ENCODE assay signal across 20 cellular contexts in genomic region chr22:38863531-38864131, GRCh38. TPM values are rescaled to one million over a fixed set of nuclear protein-coding genes. Genes with fewer than 3 reads are reported as not detected.
A peak's percentile ranks its signal among the peaks of the same experiment; 100 is the strongest.
DNase-seq lines count a peak whose midpoint lies in the region; ATAC-seq and TF ChIP-seq lines count a peak whose summit lies in the region.
"Had no signal": no experiment of that assay in that cellular context is flagged by ENCODE, and none has a peak within 500 bp of the region (broad histone marks: within the 10 kb centered on the region; RNA-seq: fewer than 3 reads in every experiment).

No MANE protein-coding gene starts in this region.

- TF ChIP-seq POLR2A in gastroesophageal sphincter (IDR thresholded peaks at IDR 0.05): no peak

- no peak for ATAC-seq in activated naive CD8-positive, alpha-beta T cell treated with anti-CD3 and anti-CD28 coated beads, Interleukin-2, amount 10 ng/mL, durations not matched to agents 7 days and 5 days (ENCODE audit: low read depth)
- ATAC-seq in activated naive CD8-positive, alpha-beta T cell treated with anti-CD3 and anti-CD28 coated beads, Interleukin-2, amount 50 U/mL, for 24 hours: no peak
- no peak for ATAC-seq in gastroesophageal sphincter
- ATAC-seq: CD8-positive, alpha-beta T cell; HCT116 had no signal

- peaks cover 3% of the 10 kb centered on the region for H3K4me1 Mint-ChIP-seq in activated naive CD8-positive, alpha-beta T cell treated with anti-CD3 and anti-CD28 coated beads, Interleukin-2, amount 10 ng/mL, durations not matched to agents 7 days and 5 days
- peaks cover 10% of the 10 kb centered on the region for H3K4me1 Mint-ChIP-seq in activated naive CD8-positive, alpha-beta T cell treated with anti-CD3 and anti-CD28 coated beads, Interleukin-2, amount 50 U/mL, for 24 hours
- peaks cover 17% of the 10 kb centered on the region for H3K4me1 Mint-ChIP-seq in activated CD4-positive, alpha-beta memory T cell treated with anti-CD3 and anti-CD28 coated beads for 36 hours (ENCODE audit: low read depth)

- H3K27ac Mint-ChIP-seq in activated naive CD8-positive, alpha-beta T cell treated with anti-CD3 and anti-CD28 coated beads, Interleukin-2, amount 10 ng/mL, durations not matched to agents 7 days and 5 days: no peak overlapping the region
- no peak overlapping the region for H3K27ac Mint-ChIP-seq in activated naive CD8-positive, alpha-beta T cell treated with anti-CD3 and anti-CD28 coated beads, Interleukin-2, amount 50 U/mL, for 24 hours
- H3K27ac Mint-ChIP-seq in activated CD4-positive, alpha-beta memory T cell treated with anti-CD3 and anti-CD28 coated beads for 36 hours: no peak overlapping the region

- H3K27me3 Mint-ChIP-seq in activated naive CD8-positive, alpha-beta T cell treated with anti-CD3 and anti-CD28 coated beads, Interleukin-2, amount 10 ng/mL, durations not matched to agents 7 days and 5 days: no peaks in the 10 kb centered on the region
- H3K27me3 Mint-ChIP-seq in activated naive CD8-positive, alpha-beta T cell treated with anti-CD3 and anti-CD28 coated beads, Interleukin-2, amount 50 U/mL, for 24 hours: no peaks in the 10 kb centered on the region
- H3K27me3 Mint-ChIP-seq in activated CD4-positive, alpha-beta memory T cell treated with anti-CD3 and anti-CD28 coated beads for 36 hours: no peaks in the 10 kb centered on the region

- no peaks in the 10 kb centered on the region for H3K9me3 Mint-ChIP-seq in activated naive CD8-positive, alpha-beta T cell treated with anti-CD3 and anti-CD28 coated beads, Interleukin-2, amount 10 ng/mL, durations not matched to agents 7 days and 5 days
- no peaks in the 10 kb centered on the region for H3K9me3 Mint-ChIP-seq in activated naive CD8-positive, alpha-beta T cell treated with anti-CD3 and anti-CD28 coated beads, Interleukin-2, amount 50 U/mL, for 24 hours
- H3K9me3 Mint-ChIP-seq in activated CD4-positive, alpha-beta memory T cell treated with anti-CD3 and anti-CD28 coated beads for 36 hours: no peaks in the 10 kb centered on the region
- H3K9me3 Mint-ChIP-seq: CD8-positive, alpha-beta T cell; neural crest cell had no signal

- peak overlapping the region; percentile 35 for H3K27ac ChIP-seq in HUES48 (ENCODE audit: low read depth, low read length)
- peak overlapping the region in 3 of 4 donors; percentile 68 to 75 (median 73) for H3K27ac ChIP-seq in gastroesophageal sphincter

- POLR2A ChIA-PET in activated naive CD8-positive, alpha-beta T cell treated with anti-CD3 and anti-CD28 coated beads, Interleukin-2, amount 10 ng/mL, durations not matched to agents 7 days and 5 days (lab: Charles Lee): no interaction called here
- POLR2A ChIA-PET in activated CD4-positive, alpha-beta memory T cell treated with anti-CD3 and anti-CD28 coated beads for 36 hours (lab: Charles Lee): no interaction called here

- H3K36me3 ChIP-seq in HUES48 (ENCODE audit: control insufficient read depth, insufficient read depth, low read length) (peaks cover 22% of the 10 kb centered on the region; the same call in 1 of the 2 replicates), gastroesophageal sphincter (peaks cover 0 to 40% of the 10 kb centered on the region in 2 donors)
- H3K36me3 ChIP-seq: uterus had no signal

- H3K9ac ChIP-seq in HUES48 (ENCODE audit: low read depth, low read length): no peak overlapping the region

- intact Hi-C loops in activated CD4-positive, alpha-beta memory T cell treated with anti-CD3 and anti-CD28 coated beads for 36 hours (cut with micrococcal nuclease): no loop called here

- H3K36me3 Mint-ChIP-seq in activated naive CD8-positive, alpha-beta T cell treated with anti-CD3 and anti-CD28 coated beads, Interleukin-2, amount 10 ng/mL, durations not matched to agents 7 days and 5 days: no peaks in the 10 kb centered on the region
- peaks cover 14% of the 10 kb centered on the region for H3K36me3 Mint-ChIP-seq in activated naive CD8-positive, alpha-beta T cell treated with anti-CD3 and anti-CD28 coated beads, Interleukin-2, amount 50 U/mL, for 24 hours (ENCODE audit: low read depth)
- H3K36me3 Mint-ChIP-seq in activated CD4-positive, alpha-beta memory T cell treated with anti-CD3 and anti-CD28 coated beads for 36 hours: peaks cover 21% of the 10 kb centered on the region

- 46 to 63% methylated on average over 5 to 6 of the region's 12 CpGs for WGBS in gastroesophageal sphincter (ENCODE audit: low coverage in 1 of 2), 2 donors

- H3K4me3 ChIP-seq in HUES48 (ENCODE audit: low read depth, low read length): no peak overlapping the region
- H3K4me3 ChIP-seq in gastroesophageal sphincter: no peak overlapping the region
- H3K4me3 ChIP-seq: uterus had no signal

- TF ChIP-seq EP300 in gastroesophageal sphincter (IDR thresholded peaks at IDR 0.05): no peak

- H3K4me1 ChIP-seq in HUES48 (ENCODE audit: control insufficient read depth, insufficient read depth, low read length) (peaks cover 31% of the 10 kb centered on the region), gastroesophageal sphincter (peaks cover 19 to 83% (median 42%) of the 10 kb centered on the region in 3 donors)

- H3K4me3 Mint-ChIP-seq in activated naive CD8-positive, alpha-beta T cell treated with anti-CD3 and anti-CD28 coated beads, Interleukin-2, amount 10 ng/mL, durations not matched to agents 7 days and 5 days: no peak overlapping the region
- no peak overlapping the region for H3K4me3 Mint-ChIP-seq in activated naive CD8-positive, alpha-beta T cell treated with anti-CD3 and anti-CD28 coated beads, Interleukin-2, amount 50 U/mL, for 24 hours
- H3K4me3 Mint-ChIP-seq in activated CD4-positive, alpha-beta memory T cell treated with anti-CD3 and anti-CD28 coated beads for 36 hours: no peak overlapping the region
- H3K4me3 Mint-ChIP-seq: CD8-positive, alpha-beta T cell had no signal

- CTCF ChIA-PET in activated CD4-positive, alpha-beta memory T cell treated with anti-CD3 and anti-CD28 coated beads for 36 hours (lab: Charles Lee): interaction anchor here (1.5 kb wide), 1 partner anchor 95 kb away, joined by 4 read pairs; no protein-coding TSS in a partner anchor

- peak; percentile 25 for DNase-seq in activated naive CD8-positive, alpha-beta T cell treated with anti-CD3 and anti-CD28 coated beads, Interleukin-2, amount 10 ng/mL, durations not matched to agents 7 days and 5 days
- DNase-seq in activated naive CD8-positive, alpha-beta T cell treated with anti-CD3 and anti-CD28 coated beads, Interleukin-2, amount 50 U/mL, for 24 hours: no peak
- peak; percentile 23 for DNase-seq in stimulated activated CD8-positive, alpha-beta memory T cell treated with anti-CD3 and anti-CD28 coated beads, Interleukin-4, amount 100 ng/mL, for 48 hours
- no peak for DNase-seq in cerebellar nuclear complex (lab: John Stamatoyannopoulos, UW)
- no peak for DNase-seq in activated CD4-positive, alpha-beta memory T cell treated with anti-CD3 and anti-CD28 coated beads for 36 hours
- no peak for DNase-seq in NCI-H187 treated with DMSO at 0.1 percent for 48 hours (lab: John Stamatoyannopoulos, UW)
- DNase-seq: activated naive CD4-positive, alpha-beta T cell; CD8-positive, alpha-beta T cell; dermis blood vessel endothelial cell; mesendoderm; NCI-H146; NCI-H2227 treated with DMSO at 0.1 percent for 48 hours; RPMI8226; stomach; T-helper 1 cell had no signal

- no peak for TF ChIP-seq CTCF in gastroesophageal sphincter (IDR thresholded peaks at IDR 0.05)

- no peaks in the 10 kb centered on the region for H3K27me3 ChIP-seq in HUES48 (ENCODE audit: control insufficient read depth, insufficient read depth, low read length)
- no peaks in the 10 kb centered on the region for H3K27me3 ChIP-seq in gastroesophageal sphincter
- H3K27me3 ChIP-seq: stomach, uterus had no signal

- H3K9me3 ChIP-seq in HUES48 (ENCODE audit: control insufficient read depth, insufficient read depth, low read length) (no peaks in the 10 kb centered on the region), gastroesophageal sphincter (no peaks in the 10 kb centered on the region)
- H3K9me3 ChIP-seq: stomach, uterus had no signal

RNA-seq across cellular contexts. Expression of gene CBX6, which starts 8.4 kb away (rescaled TPM):
- total RNA-seq in activated naive CD8-positive, alpha-beta T cell treated with anti-CD3 and anti-CD28 coated beads, Interleukin-2, amount 10 ng/mL, durations not matched to agents 7 days and 5 days: 10 to 100 TPM; 66.0 to 66.4 TPM
- total RNA-seq in gastroesophageal sphincter: 100 to 1,000 TPM in 2 of 4 donors, 10 to 100 TPM in 2; 77.3 to 187 (median 105) TPM
- 100 to 1,000 TPM; 116 to 117 TPM for total RNA-seq in activated CD4-positive, alpha-beta memory T cell treated with anti-CD3 and anti-CD28 coated beads for 36 hours

RNA-seq across cellular contexts. Expression of gene NPTXR, which starts 19.8 kb away (rescaled TPM):
- total RNA-seq in activated naive CD8-positive, alpha-beta T cell treated with anti-CD3 and anti-CD28 coated beads, Interleukin-2, amount 10 ng/mL, durations not matched to agents 7 days and 5 days: 1 to 10 TPM; 5.9 to 6.8 TPM
- total RNA-seq in gastroesophageal sphincter: 10 to 100 TPM in 3 of 4 donors, 1 to 10 TPM in 1; 7.9 to 21.7 (median 12.5) TPM
- 1 to 10 TPM; 1.9 to 2.5 TPM for total RNA-seq in activated CD4-positive, alpha-beta memory T cell treated with anti-CD3 and anti-CD28 coated beads for 36 hours

Comparison
In these comparisons a context has a peak if more than half of its experiments do, and no peak if none do; other contexts are left out.
1. DNase-seq: peak in activated naive CD8-positive, alpha-beta T cell treated with anti-CD3 and anti-CD28 coated beads, Interleukin-2, amount 10 ng/mL, durations not matched to agents 7 days and 5 days (single experiment) and stimulated activated CD8-positive, alpha-beta memory T cell treated with anti-CD3 and anti-CD28 coated beads, Interleukin-4, amount 100 ng/mL, for 48 hours (single experiment); none in activated naive CD8-positive, alpha-beta T cell treated with anti-CD3 and anti-CD28 coated beads, Interleukin-2, amount 50 U/mL, for 24 hours (single experiment), cerebellar nuclear complex (0 of 2), activated CD4-positive, alpha-beta memory T cell treated with anti-CD3 and anti-CD28 coated beads for 36 hours (single experiment) and NCI-H187 treated with DMSO at 0.1 percent for 48 hours (single experiment).